In genomic region chr6:33272358-33273128, GRCh38 we compare ENCODE assay signal across 8 cellular contexts. TPM values are rescaled to one million over a fixed set of nuclear protein-coding genes. Genes with fewer than 3 reads are reported as not detected.
DNase-seq lines count a peak whose midpoint lies in the region; ATAC-seq and TF ChIP-seq lines count a peak whose summit lies in the region.

No MANE protein-coding gene starts in this region.

- ATAC-seq in T-cell (replicated peaks in 1 of 4) = peak in 1 of 4 experiments; percentile 4
- no peak for ATAC-seq in left lobe of liver

- peak overlapping the region; percentile 92 to 98 (median 94) for H3K4me3 Mint-ChIP-seq in T-cell

- no peak for TF ChIP-seq CTCF in GM12864 (IDR thresholded peaks at IDR 0.05; ENCODE audit: low read depth, low read length, missing control alignments)
- no peak for TF ChIP-seq CTCF in fibroblast of the aortic adventitia (IDR thresholded peaks at IDR 0.05; ENCODE audit: insufficient read depth, low read length)
- TF ChIP-seq CTCF in retinal pigment epithelial cell (conservative IDR thresholded peaks at IDR 0.05; ENCODE audit: low read depth, low read length) = no peak

- no peaks in the 10 kb centered on the region for H3K27me3 Mint-ChIP-seq in T-cell

- DNase-seq in GM12864 (ENCODE audit: low read depth) (no peak), T-cell (peak in 3 of 34 experiments; percentile 21 to 26 (median 25)), fibroblast of the aortic adventitia (ENCODE audit: low read depth) (no peak), retinal pigment epithelial cell (ENCODE audit: low read depth) (no peak), NCI-H446 (lab: John Stamatoyannopoulos, UW) (no peak), left lobe of liver (ENCODE audit: low spot score) (no peak), retina (no peak), NCI-H226 (no peak)

- peaks cover 51% of the 10 kb centered on the region for H3K36me3 Mint-ChIP-seq in T-cell

- POLR2A ChIA-PET in T-cell (lab: Charles Lee) = interaction anchor here (0.5 to 1.5 kb wide), 4 partner anchors 16 to 301 kb away, joined by 3 to 6 read pairs (median 4); partner anchors contain the start of gene WDR46 (in 1 of the 2)

- peak overlapping the region; percentile 98 to 99 for H3K27ac Mint-ChIP-seq in T-cell

- H3K4me3 ChIP-seq in GM12864 (ENCODE audit: low read depth, low read length) (peak overlapping the region; percentile 84), fibroblast of the aortic adventitia (ENCODE audit: low read depth, low read length) (peak overlapping the region; percentile 99), retinal pigment epithelial cell (ENCODE audit: low read length) (peak overlapping the region; percentile 85)

- H3K4me1 Mint-ChIP-seq in T-cell = peaks cover 58 to 72% (median 61%) of the 10 kb centered on the region in 3 donors

- CTCF ChIA-PET in T-cell (lab: Charles Lee) = interaction anchor here in 1 of 2 donors (1.0 to 1.9 kb wide), 7 partner anchors 17 to 320 kb away, joined by 3 to 16 read pairs (median 7); partner anchors contain the start of genes HLA-DMA, PFDN6, WDR46 and ZBTB22

- no peaks in the 10 kb centered on the region for H3K9me3 Mint-ChIP-seq in T-cell

RNA-seq across cellular contexts. Expression of gene RPS18, which starts 0.7 kb away (rescaled TPM):
- 1,000 to 10,000 TPM; 3,249 to 4,871 (median 4,590) TPM for total RNA-seq in T-cell
- 1,533 and 4,237 TPM in 2 replicates for total RNA-seq in fibroblast of the aortic adventitia (ENCODE audit: low replicate concordance)
- 555 TPM for total RNA-seq in left lobe of liver

RNA-seq across cellular contexts. Expression of gene VPS52, which starts 0.9 kb away (rescaled TPM):
- 100 to 1,000 TPM in 1 of 5 donors, 10 to 100 TPM in 4; 81.4 to 100 (median 87.6) TPM for total RNA-seq in T-cell
- total RNA-seq in fibroblast of the aortic adventitia (ENCODE audit: low replicate concordance) = 21.6 and 40.5 TPM in 2 replicates
- total RNA-seq in left lobe of liver = 30.2 TPM

RNA-seq across cellular contexts. Expression of gene B3GALT4, which starts 4.4 kb away (rescaled TPM):
- total RNA-seq in T-cell (10 to 100 TPM; 12.2 to 47.2 (median 40.4) TPM), fibroblast of the aortic adventitia (ENCODE audit: low replicate concordance) (3.3 and 8.7 TPM in 2 replicates), left lobe of liver (1.2 TPM)

RNA-seq across cellular contexts. Expression of gene WDR46, which starts 16.5 kb away (rescaled TPM):
- total RNA-seq in T-cell = 10 to 100 TPM; 38.3 to 74.4 (median 60.4) TPM
- total RNA-seq in fibroblast of the aortic adventitia (ENCODE audit: low replicate concordance) = 37.5 and 85.0 TPM in 2 replicates
- 17.8 TPM for total RNA-seq in left lobe of liver

RNA-seq across cellular contexts. Expression of gene PFDN6, which starts 16.9 kb away (rescaled TPM):
- total RNA-seq in T-cell (10 to 100 TPM; 16.1 to 51.4 (median 40.5) TPM), fibroblast of the aortic adventitia (ENCODE audit: low replicate concordance) (8.9 and 21.7 TPM in 2 replicates), left lobe of liver (19.2 TPM)
